In genomic region chr22:30887861-30888260, GRCh38 we compare ENCODE assay signal across 1 cellular context.
TF ChIP-seq lines count a peak whose summit lies in the region.

No MANE protein-coding gene starts in this region.

TF ChIP-seq in HepG2, 621 proteins besides CTCF, POLR2A, EP300 and RAD21 (continued from another document):
- no peak for TF ChIP-seq ZNF687 (CRISPR knock-in tag; IDR thresholded peaks at IDR 0.05)
- TF ChIP-seq RBM39 (IDR thresholded peaks at IDR 0.05; ENCODE audit: low read depth, low read length, poor library complexity, severe bottlenecking) = no peak
- no peak for TF ChIP-seq SRY (CRISPR knock-in tag; IDR thresholded peaks at IDR 0.05)
TF ChIP-seq in HepG2: peak in this region for 0.
